ENCODE assay signal across 21 cellular contexts in the genomic region with DNA sequence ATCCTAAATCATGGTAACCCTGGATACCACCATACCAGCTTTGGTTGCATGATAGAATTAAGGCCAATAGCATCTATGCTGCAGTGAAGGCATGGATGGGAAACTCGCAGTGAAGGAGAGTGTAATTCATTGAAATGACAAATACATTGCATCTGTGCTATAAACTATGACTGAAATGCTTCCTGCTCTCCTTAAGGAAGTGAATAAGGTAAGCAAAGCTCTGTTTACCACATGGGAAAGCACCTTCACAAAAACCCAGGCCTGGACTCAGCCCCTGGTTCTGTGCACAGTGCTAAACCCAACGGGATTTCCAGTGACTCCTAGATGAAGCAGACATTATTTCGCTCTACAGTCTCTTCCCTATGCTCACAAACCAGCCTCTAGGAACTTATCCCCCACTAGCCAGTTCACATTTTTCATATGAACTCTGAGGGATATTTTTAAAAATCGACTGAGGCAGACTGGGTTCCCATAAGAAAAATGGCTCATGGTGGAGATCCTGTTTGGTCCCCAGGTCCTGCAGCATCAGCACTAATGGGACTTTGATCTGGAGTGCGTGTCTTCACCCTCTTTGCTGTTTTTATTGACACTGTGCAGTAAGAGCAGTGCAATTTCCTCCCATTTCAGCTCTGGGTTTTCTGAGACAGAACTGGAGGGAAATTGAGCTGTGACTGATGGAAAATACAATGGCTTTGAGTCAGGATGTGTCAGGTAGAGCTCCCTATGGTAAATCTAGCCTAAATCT.
DNase-seq lines count a peak whose midpoint lies in the region; ATAC-seq and TF ChIP-seq lines count a peak whose summit lies in the region.
"Had no signal": no experiment of that assay in that cellular context is flagged by ENCODE, and none has a peak within 500 bp of the region (broad histone marks: within the 10 kb centered on the region; RNA-seq: fewer than 3 reads in every experiment).

No MANE protein-coding gene starts in this region.

- peak; percentile 7 for DNase-seq in NCI-H1436 treated with DMSO at 0.1 percent for 48 hours (lab: John Stamatoyannopoulos, UW)
- DNase-seq in NCI-H1436 (lab: John Stamatoyannopoulos, UW), result no peak
- DNase-seq in DMS53 (lab: John Stamatoyannopoulos, UW), result peak; percentile 53
- DNase-seq in epithelial cell of esophagus (ENCODE audit: low read depth), result peak; percentile 28
- DNase-seq in mucosa of descending colon, result no peak
- DNase-seq in NCI-H2196 treated with DMSO at 0.1 percent for 48 hours (lab: John Stamatoyannopoulos, UW; ENCODE audit: unreplicated experiment), result no peak
- DNase-seq in right cardiac atrium, result no peak
- DNase-seq: BE2C; CD8-positive, alpha-beta memory T cell; HCEC 1CT; MM.1S; NCI-H1694 treated with DMSO at 0.1 percent for 48 hours; NCI-H2081 treated with DMSO at 0.1 percent for 48 hours; NCI-H446; NCI-H526 treated with DMSO at 0.1 percent for 48 hours; OCI-M1; SIG-M5 had no signal

- H3K27ac ChIP-seq in right cardiac atrium (ENCODE audit: low read length), result no peak overlapping the region
- H3K27ac ChIP-seq: 22Rv1, KMS-11, SK-N-MC had no signal

- H3K9me3 ChIP-seq in mucosa of descending colon, result no peaks in the 10 kb centered on the region
- H3K9me3 ChIP-seq in right cardiac atrium (ENCODE audit: control insufficient read depth, low read length), result no peaks in the 10 kb centered on the region
- H3K9me3 ChIP-seq: BE2C had no signal

- no peaks in the 10 kb centered on the region for H3K4me1 ChIP-seq in mucosa of descending colon (ENCODE audit: low read depth)
- no peaks in the 10 kb centered on the region for H3K4me1 ChIP-seq in right cardiac atrium (ENCODE audit: control insufficient read depth, insufficient read depth, low read length)
- H3K4me1 ChIP-seq: BE2C had no signal

- no peak overlapping the region for H3K4me3 ChIP-seq in epithelial cell of esophagus (ENCODE audit: low read length)
- no peak overlapping the region for H3K4me3 ChIP-seq in mucosa of descending colon
- no peak overlapping the region for H3K4me3 ChIP-seq in right cardiac atrium (ENCODE audit: low read length)
- H3K4me3 ChIP-seq: SK-N-MC had no signal

- intact Hi-C loops in mucosa of descending colon (cut with DNase I, micrococcal nuclease), result no loop called here
- intact Hi-C loops in right cardiac atrium (cut with DNase I), result no loop called here

- H3K36me3 ChIP-seq in mucosa of descending colon (ENCODE audit: low read depth), result no peaks in the 10 kb centered on the region
- H3K36me3 ChIP-seq: BE2C had no signal

- no peaks in the 10 kb centered on the region for H3K27me3 ChIP-seq in right cardiac atrium (ENCODE audit: control insufficient read depth, insufficient read depth)
- H3K27me3 ChIP-seq: BE2C had no signal

- ATAC-seq in mucosa of descending colon (peak; percentile 88), GM18520 (IDR thresholded peaks at IDR 0.05; ENCODE audit: unreplicated experiment) (no peak), right cardiac atrium (no peak)

- 90% methylated on average over 5 of the region's 5 CpGs for WGBS in right cardiac atrium

- TF ChIP-seq CTCF in epithelial cell of esophagus (IDR thresholded peaks at IDR 0.05; ENCODE audit: insufficient read depth, low read depth, low read length, missing control alignments) (no peak), mucosa of descending colon (IDR thresholded peaks at IDR 0.05) (no peak)

Comparison
In these comparisons a context has a peak if more than half of its experiments do, and no peak if none do; other contexts are left out.
1. DNase-seq: peak in NCI-H1436 treated with DMSO at 0.1 percent for 48 hours (single experiment), DMS53 (single experiment) and epithelial cell of esophagus (single experiment); none in NCI-H1436 (single experiment), mucosa of descending colon (0 of 3), NCI-H2196 treated with DMSO at 0.1 percent for 48 hours (single experiment) and right cardiac atrium (0 of 3).